ENCODE assay signal across 10 cellular contexts in genomic region chr1:1229770-1230169, GRCh38. TPM values are rescaled to one million over a fixed set of nuclear protein-coding genes. Genes with fewer than 3 reads are reported as not detected.
A peak's percentile ranks its signal among the peaks of the same experiment; 100 is the strongest.
DNase-seq lines count a peak whose midpoint lies in the region; ATAC-seq and TF ChIP-seq lines count a peak whose summit lies in the region.
"Had no signal": no experiment of that assay in that cellular context is flagged by ENCODE, and none has a peak within 500 bp of the region (broad histone marks: within the 10 kb centered on the region; RNA-seq: fewer than 3 reads in every experiment).

No MANE protein-coding gene starts in this region.

- H3K27ac ChIP-seq in ACC112 (ENCODE audit: low read depth, low read length) = no peak overlapping the region
- H3K27ac ChIP-seq in DOHH2 (ENCODE audit: low read depth, low read length) = no peak overlapping the region

- H3K27me3 ChIP-seq in ACC112 (ENCODE audit: insufficient read depth, low read length) (no peaks in the 10 kb centered on the region), DOHH2 (ENCODE audit: control insufficient read depth, low read length) (no peaks in the 10 kb centered on the region), BE2C (no peaks in the 10 kb centered on the region)

- no peak for TF ChIP-seq CTCF in DOHH2 (IDR thresholded peaks at IDR 0.05; ENCODE audit: low read depth, low read length, poor library complexity, severe bottlenecking)
- no peak for TF ChIP-seq CTCF in BE2C (IDR thresholded peaks at IDR 0.05; ENCODE audit: low read depth, low read length)

- no peak overlapping the region for H2AFZ ChIP-seq in ACC112 (ENCODE audit: low read length, unreplicated experiment)

- H3K9me3 ChIP-seq in DOHH2 (ENCODE audit: control insufficient read depth, insufficient read depth, low read length) (no peaks in the 10 kb centered on the region), BE2C (peaks cover 6% of the 10 kb centered on the region)

- H3K36me3 Mint-ChIP-seq in activated T-helper 2 cell treated with anti-CD3 and anti-CD28 coated beads, Interferon-gamma antibody, Interleukin-2, Interleukin-4, amounts not matched to agents 10 μg/mL and 5 μg/mL and 100 μg/mL, durations not matched to agents 14 hours and 24 hours and 36 hours (ENCODE audit: low read depth) = peaks cover 60% of the 10 kb centered on the region
- no peaks in the 10 kb centered on the region for H3K36me3 Mint-ChIP-seq in naive B cell

- no peaks in the 10 kb centered on the region for H3K27me3 Mint-ChIP-seq in activated T-helper 2 cell treated with anti-CD3 and anti-CD28 coated beads, Interferon-gamma antibody, Interleukin-2, Interleukin-4, amounts not matched to agents 10 μg/mL and 5 μg/mL and 100 μg/mL, durations not matched to agents 14 hours and 24 hours and 36 hours (ENCODE audit: low read depth)
- no peaks in the 10 kb centered on the region for H3K27me3 Mint-ChIP-seq in naive B cell

- no peaks in the 10 kb centered on the region; the same call in 1 of the 2 replicates for H4K20me1 ChIP-seq in DOHH2 (ENCODE audit: control insufficient read depth, insufficient read depth, low read depth, low read length)

- no peaks in the 10 kb centered on the region for H3F3A ChIP-seq in DOHH2 (ENCODE audit: control insufficient read depth, insufficient read depth)

- H3K36me3 ChIP-seq in ACC112 (ENCODE audit: insufficient read depth, low read length) = peaks cover 27% of the 10 kb centered on the region; the same call in 1 of the 2 replicates
- H3K36me3 ChIP-seq in DOHH2 (ENCODE audit: control insufficient read depth, low read length) = peaks cover 72% of the 10 kb centered on the region
- H3K36me3 ChIP-seq in BE2C = peaks cover 47% of the 10 kb centered on the region

- H3K4me1 ChIP-seq in ACC112 (ENCODE audit: control insufficient read depth, insufficient read depth, low read length, unreplicated experiment) = peaks cover 4% of the 10 kb centered on the region
- H3K4me1 ChIP-seq in DOHH2 (ENCODE audit: control insufficient read depth, low read length) = peaks cover 22% of the 10 kb centered on the region
- H3K4me1 ChIP-seq in BE2C = no peaks in the 10 kb centered on the region; the same call in 1 of the 2 replicates

- H3K4me2 ChIP-seq in DOHH2 (ENCODE audit: low read length) = peak overlapping the region; percentile 74

- no peak for DNase-seq in activated T-helper 2 cell treated with anti-CD3 and anti-CD28 coated beads, Interferon-gamma antibody, Interleukin-2, Interleukin-4, amounts not matched to agents 10 μg/mL and 5 μg/mL and 100 μg/mL, durations not matched to agents 14 hours and 24 hours and 36 hours (ENCODE audit: low spot score)
- no peak for DNase-seq in naive B cell
- DNase-seq in BE2C = no peak
- no peak for DNase-seq in stimulated activated CD4-positive, alpha-beta T cell treated with anti-CD3 and anti-CD28 coated beads, Interleukin-12 subunit alpha, Interleukin-12 subunit beta, amount 100 ng/mL, for 4 hours
- DNase-seq in NCI-H1417 (lab: John Stamatoyannopoulos, UW) = no peak
- no peak for DNase-seq in stimulated activated CD8-positive, alpha-beta memory T cell treated with anti-CD3 and anti-CD28 coated beads, Interleukin-4, amount 100 ng/mL, for 48 hours
- DNase-seq: stimulated activated naive CD4-positive, alpha-beta T cell had no signal

- no peaks in the 10 kb centered on the region for H3K9me3 Mint-ChIP-seq in activated T-helper 2 cell treated with anti-CD3 and anti-CD28 coated beads, Interferon-gamma antibody, Interleukin-2, Interleukin-4, amounts not matched to agents 10 μg/mL and 5 μg/mL and 100 μg/mL, durations not matched to agents 14 hours and 24 hours and 36 hours
- no peaks in the 10 kb centered on the region for H3K9me3 Mint-ChIP-seq in naive B cell

- no peaks in the 10 kb centered on the region for H3K9me2 ChIP-seq in DOHH2 (replicated peaks; ENCODE audit: control insufficient read depth, low read length)

- peak overlapping the region; percentile 57 for H3K27ac Mint-ChIP-seq in activated T-helper 2 cell treated with anti-CD3 and anti-CD28 coated beads, Interferon-gamma antibody, Interleukin-2, Interleukin-4, amounts not matched to agents 10 μg/mL and 5 μg/mL and 100 μg/mL, durations not matched to agents 14 hours and 24 hours and 36 hours
- peak overlapping the region in 2 of 6 donors; percentile 33 to 91 for H3K27ac Mint-ChIP-seq in naive B cell

- H3K4me3 ChIP-seq in ACC112 (ENCODE audit: low read depth, low read length) = peak overlapping the region; percentile 92
- peak overlapping the region; percentile 92; the same call in 1 of the 2 replicates for H3K4me3 ChIP-seq in DOHH2 (ENCODE audit: low read length)
- no peak overlapping the region for H3K4me3 ChIP-seq in BE2C (ENCODE audit: low read depth, low read length)

- peak overlapping the region; percentile 92 for H3K4me3 Mint-ChIP-seq in activated T-helper 2 cell treated with anti-CD3 and anti-CD28 coated beads, Interferon-gamma antibody, Interleukin-2, Interleukin-4, amounts not matched to agents 10 μg/mL and 5 μg/mL and 100 μg/mL, durations not matched to agents 14 hours and 24 hours and 36 hours (ENCODE audit: low read depth)
- H3K4me3 Mint-ChIP-seq in naive B cell = peak overlapping the region in 6 of 8 donors; percentile 16 to 96 (median 76)

- intact Hi-C loops in activated T-helper 2 cell treated with anti-CD3 and anti-CD28 coated beads, Interferon-gamma antibody, Interleukin-2, Interleukin-4, amounts not matched to agents 10 μg/mL and 5 μg/mL and 100 μg/mL, durations not matched to agents 14 hours and 24 hours and 36 hours (cut with micrococcal nuclease) = loop anchor here (1.0 to 5.0 kb wide), 3 partner anchors 15 to 107 kb away; partner anchors contain the start of genes TNFRSF4 and UBE2J2

- H3K4me1 Mint-ChIP-seq in activated T-helper 2 cell treated with anti-CD3 and anti-CD28 coated beads, Interferon-gamma antibody, Interleukin-2, Interleukin-4, amounts not matched to agents 10 μg/mL and 5 μg/mL and 100 μg/mL, durations not matched to agents 14 hours and 24 hours and 36 hours (ENCODE audit: low read depth) = peaks cover 26% of the 10 kb centered on the region
- peaks cover 25 to 37% (median 35%) of the 10 kb centered on the region in 3 donors for H3K4me1 Mint-ChIP-seq in naive B cell

- no peak for ATAC-seq in naive B cell (ENCODE audit: low read depth in 2 of 2)

- peaks cover 88% of the 10 kb centered on the region for H3K79me2 ChIP-seq in ACC112 (ENCODE audit: control insufficient read depth, insufficient read depth, low read length, unreplicated experiment)
- H3K79me2 ChIP-seq in DOHH2 (ENCODE audit: control insufficient read depth, low read length) = peaks cover 93% of the 10 kb centered on the region

RNA-seq across cellular contexts. Expression of gene SDF4, which starts 2.0 kb away (rescaled TPM):
- 161 and 164 TPM in 2 replicates for total RNA-seq in activated T-helper 2 cell treated with anti-CD3 and anti-CD28 coated beads, Interferon-gamma antibody, Interleukin-2, Interleukin-4, amounts not matched to agents 10 μg/mL and 5 μg/mL and 100 μg/mL, durations not matched to agents 14 hours and 24 hours and 36 hours
- polyA plus RNA-seq in naive B cell (ENCODE audit: low read depth in 6 of 6) = 100 to 1,000 TPM in 1 of 6 donors, 10 to 100 TPM in 5; 64.8 to 101 (median 85.4) TPM
- 404 TPM for polyA plus RNA-seq in BE2C (2012; ENCODE audit: insufficient read depth, insufficient read length, low read depth)

RNA-seq across cellular contexts. Expression of gene B3GALT6, which starts 2.3 kb away (rescaled TPM):
- 34.6 and 35.8 TPM in 2 replicates for total RNA-seq in activated T-helper 2 cell treated with anti-CD3 and anti-CD28 coated beads, Interferon-gamma antibody, Interleukin-2, Interleukin-4, amounts not matched to agents 10 μg/mL and 5 μg/mL and 100 μg/mL, durations not matched to agents 14 hours and 24 hours and 36 hours
- polyA plus RNA-seq in naive B cell (ENCODE audit: low read depth in 6 of 6) = 10 to 100 TPM in 5 of 6 donors, 1 to 10 TPM in 1; 6.9 to 22.9 (median 12.9) TPM
- 33.8 TPM for polyA plus RNA-seq in BE2C (2012; ENCODE audit: insufficient read depth, insufficient read length, low read depth)

RNA-seq across cellular contexts. Expression of gene TNFRSF4, which starts 15.8 kb away (rescaled TPM):
- 441 and 458 TPM in 2 replicates for total RNA-seq in activated T-helper 2 cell treated with anti-CD3 and anti-CD28 coated beads, Interferon-gamma antibody, Interleukin-2, Interleukin-4, amounts not matched to agents 10 μg/mL and 5 μg/mL and 100 μg/mL, durations not matched to agents 14 hours and 24 hours and 36 hours
- polyA plus RNA-seq in naive B cell (ENCODE audit: low read depth in 6 of 6) = under 1 TPM in 3 of 6 donors, not detected in 3; 0.18 to 0.36 (median 0.32) TPM
- 0.96 TPM for polyA plus RNA-seq in BE2C (2012; ENCODE audit: insufficient read depth, insufficient read length, low read depth)

RNA-seq across cellular contexts. Expression of gene C1QTNF12, which starts 16.8 kb away (rescaled TPM):
- total RNA-seq in activated T-helper 2 cell treated with anti-CD3 and anti-CD28 coated beads, Interferon-gamma antibody, Interleukin-2, Interleukin-4, amounts not matched to agents 10 μg/mL and 5 μg/mL and 100 μg/mL, durations not matched to agents 14 hours and 24 hours and 36 hours = 3.5 and 3.7 TPM in 2 replicates
- not detected for polyA plus RNA-seq in naive B cell (ENCODE audit: low read depth in 6 of 6)
- 8.4 TPM for polyA plus RNA-seq in BE2C (2012; ENCODE audit: insufficient read depth, insufficient read length, low read depth)

RNA-seq across cellular contexts. Expression of gene TNFRSF18, which starts 23.4 kb away (rescaled TPM):
- 219 and 231 TPM in 2 replicates for total RNA-seq in activated T-helper 2 cell treated with anti-CD3 and anti-CD28 coated beads, Interferon-gamma antibody, Interleukin-2, Interleukin-4, amounts not matched to agents 10 μg/mL and 5 μg/mL and 100 μg/mL, durations not matched to agents 14 hours and 24 hours and 36 hours
- polyA plus RNA-seq in naive B cell (ENCODE audit: low read depth in 6 of 6) = 10 to 100 TPM in 1 of 6 donors, 1 to 10 TPM in 5; 2.4 to 13.0 (median 7.9) TPM
- polyA plus RNA-seq in BE2C (2012; ENCODE audit: insufficient read depth, insufficient read length, low read depth) = not detected
- total RNA-seq: HT1080 had no signal
